ENCODE assay signal across 15 cellular contexts in the genomic region with DNA sequence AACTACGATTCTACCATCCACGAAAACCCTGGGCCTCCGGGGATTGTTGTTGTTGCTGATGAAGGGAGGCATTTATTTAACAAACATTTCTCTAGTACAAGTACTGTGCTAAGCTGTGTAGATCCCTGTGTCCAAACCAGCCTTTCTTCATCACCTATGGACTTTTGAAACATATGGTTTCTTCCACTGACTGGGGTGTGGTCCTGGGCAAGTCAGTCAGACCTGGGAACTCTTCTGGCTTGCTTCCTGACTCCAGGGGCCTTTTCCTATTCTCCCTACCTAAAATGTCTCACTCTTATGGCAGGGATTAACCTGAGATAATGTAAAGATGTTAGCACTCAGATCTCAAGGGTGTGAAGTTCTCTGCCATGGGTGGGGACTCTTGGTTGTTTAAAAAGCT. TPM values are rescaled to one million over a fixed set of nuclear protein-coding genes. Genes with fewer than 3 reads are reported as not detected.
DNase-seq lines count a peak whose midpoint lies in the region; ATAC-seq, FAIRE-seq and TF ChIP-seq lines count a peak whose summit lies in the region.
"Had no signal": no experiment of that assay in that cellular context is flagged by ENCODE, and none has a peak within 500 bp of the region (broad histone marks: within the 10 kb centered on the region; RNA-seq: fewer than 3 reads in every experiment).

No MANE protein-coding gene starts in this region.

- dilution Hi-C loops in endothelial cell of umbilical vein (cut with MboI; ENCODE audit: extremely low pct_ligation_motif_present, low sequenced_read_pairs): no loop called here

- H3K36me3 ChIP-seq in PC-9 (ENCODE audit: low read depth) (peaks cover 8% of the 10 kb centered on the region), endothelial cell of umbilical vein (ENCODE audit: control insufficient read depth in 2 of 2, extremely low read depth in 1 of 2, insufficient read depth in 2 of 2, low read length in 2 of 2) (peaks cover 15 to 21% of the 10 kb centered on the region in 2 experiments), mesodermal cell (ENCODE audit: control insufficient read depth, insufficient read depth, low read length) (peaks cover 37% of the 10 kb centered on the region), small intestine (ENCODE audit: control insufficient read depth in 2 of 2, insufficient read depth in 2 of 2, low read length in 2 of 2) (peaks cover 0 to 4% of the 10 kb centered on the region in 2 donors)

- TF ChIP-seq POLR2A in endothelial cell of umbilical vein (IDR thresholded peaks at IDR 0.05; ENCODE audit: low read depth, low read length): no peak

- H3K4me3 Mint-ChIP-seq in T-cell: no peak overlapping the region

- H4K20me1 ChIP-seq in PC-9 (ENCODE audit: insufficient read depth): no peaks in the 10 kb centered on the region
- H4K20me1 ChIP-seq in endothelial cell of umbilical vein (replicated peaks; ENCODE audit: control insufficient read depth, extremely low read depth, insufficient read depth, low read length): no peaks in the 10 kb centered on the region

- no peak overlapping the region for H3K4me2 ChIP-seq in PC-9
- H3K4me2 ChIP-seq in endothelial cell of umbilical vein (ENCODE audit: insufficient read depth, low read length): no peak overlapping the region
- H3K4me2 ChIP-seq: A549, BLaER1 had no signal

- CTCF ChIA-PET in PC-9 (lab: Charles Lee) (interaction anchor here (0.6 kb wide), 1 partner anchor 310 kb away, joined by 3 read pairs; no protein-coding TSS in a partner anchor), endothelial cell of umbilical vein (lab: Charles Lee) (interaction anchor here (1.0 to 1.5 kb wide), 2 partner anchors 8 to 11 kb away, joined by 4 read pairs; no protein-coding TSS in a partner anchor), T-cell (lab: Charles Lee) (no interaction called here)

- no peak for TF ChIP-seq CTCF in PC-9 (conservative IDR thresholded peaks at IDR 0.05)
- TF ChIP-seq CTCF in endothelial cell of umbilical vein (IDR thresholded peaks at IDR 0.05; ENCODE audit: extremely low read depth in 1 of 2, insufficient read depth in 1 of 2, low read depth in 1 of 2, low read length in 2 of 2): no peak

- H2AFZ ChIP-seq in PC-9 (no peak overlapping the region), endothelial cell of umbilical vein (ENCODE audit: low read depth, low read length) (no peak overlapping the region)

- H3K79me2 ChIP-seq in PC-9 (ENCODE audit: low read depth) (no peaks in the 10 kb centered on the region), endothelial cell of umbilical vein (ENCODE audit: control insufficient read depth, insufficient read depth, low read length) (no peaks in the 10 kb centered on the region)

- 100% methylated on average over 2 of the region's 3 CpGs; no CpG with 5 or more reads in 1 of the 2 experiments for WGBS in mesodermal cell (ENCODE audit: insufficient coverage in 2 of 2), 2 experiments
- 47 to 79% (median 53%) methylated on average over 3 of the region's 3 CpGs for WGBS in small intestine, 3 donors

- H3F3A ChIP-seq in PC-9 (ENCODE audit: insufficient read depth, low read depth): peaks cover 28% of the 10 kb centered on the region

- H3K27me3 ChIP-seq in PC-9 (ENCODE audit: insufficient read depth, low read depth) (no peaks in the 10 kb centered on the region), endothelial cell of umbilical vein (ENCODE audit: control insufficient read depth in 2 of 2, insufficient read depth in 2 of 2, low read length in 2 of 2) (no peaks in the 10 kb centered on the region), small intestine (ENCODE audit: control insufficient read depth in 2 of 2, insufficient read depth in 2 of 2, low read length in 2 of 2) (peaks cover 0 to 2% of the 10 kb centered on the region in 2 donors)
- H3K27me3 ChIP-seq: BLaER1 had no signal

- no peaks in the 10 kb centered on the region for H3K9me1 ChIP-seq in endothelial cell of umbilical vein (replicated peaks; ENCODE audit: control insufficient read depth, extremely low read depth, insufficient read depth, low read length)

- peaks cover 20 to 29% (median 23%) of the 10 kb centered on the region in 3 donors for H3K4me1 Mint-ChIP-seq in T-cell

- H3K27ac ChIP-seq in PC-9 (0 out of 2 replicates have a peak overlapping the region, but pooled peaks have one; percentile 0), endothelial cell of umbilical vein (ENCODE audit: insufficient read depth, low read depth, low read length) (no peak overlapping the region), mesodermal cell (ENCODE audit: low read depth, low read length, severe bottlenecking) (peak overlapping the region; percentile 31), small intestine (ENCODE audit: low read depth in 1 of 2, low read length in 1 of 2) (peak overlapping the region; percentile 59 to 80)
- H3K27ac ChIP-seq: A549, BLaER1 had no signal

- BruUV-seq in PC-9 (replicated peaks; lab: Mats Ljungman, UMichigan): no TSS peak
- BruUV-seq in endothelial cell of umbilical vein (replicated peaks; lab: Mats Ljungman, UMichigan): no TSS peak

- H3K36me3 Mint-ChIP-seq in T-cell: no peaks in the 10 kb centered on the region

- FAIRE-seq in endothelial cell of umbilical vein (lab: Jason Lieb, UNC) (no peak), small intestine (lab: Jason Lieb, UNC) (no peak)
- FAIRE-seq: A549, HepG2 had no signal

- H3K27me3 Mint-ChIP-seq in T-cell: peaks cover 57 to 68% of the 10 kb centered on the region in 2 donors

- H3K9me3 ChIP-seq in PC-9 (ENCODE audit: insufficient read depth, low read depth) (no peaks in the 10 kb centered on the region), endothelial cell of umbilical vein (replicated peaks; ENCODE audit: control insufficient read depth, insufficient read depth, low read length) (no peaks in the 10 kb centered on the region), mesodermal cell (ENCODE audit: control insufficient read depth, low read length) (no peaks in the 10 kb centered on the region), small intestine (ENCODE audit: control insufficient read depth, low read depth) (no peaks in the 10 kb centered on the region)
- H3K9me3 ChIP-seq: A549, BLaER1 had no signal

- H3K9me3 Mint-ChIP-seq in T-cell: no peaks in the 10 kb centered on the region

- POLR2A ChIA-PET in PC-9 (lab: Charles Lee; ENCODE audit: unreplicated experiment) (no interaction called here), endothelial cell of umbilical vein (lab: Charles Lee) (no interaction called here), T-cell (lab: Charles Lee) (no interaction called here)

- DNase-seq in PC-9: no peak
- peak; percentile 12 for DNase-seq in endothelial cell of umbilical vein (ENCODE audit: low read depth, low spot score)
- peak; percentile 81 for DNase-seq in small intestine
- no peak for DNase-seq in T-cell
- no peak for DNase-seq in A172 (ENCODE audit: low spot score)
- DNase-seq: AML-193, DMS53, GF-D8, HCEC 1CT had no signal

- H3K9me2 ChIP-seq in PC-9 (ENCODE audit: insufficient read depth): no peaks in the 10 kb centered on the region

- intact Hi-C loops in PC-9 (cut with micrococcal nuclease; ENCODE audit: unreplicated experiment) (no loop called here), endothelial cell of umbilical vein (cut with micrococcal nuclease) (no loop called here)

- no peak overlapping the region for H3K27ac Mint-ChIP-seq in T-cell

- no peaks in the 10 kb centered on the region for H3K4me1 ChIP-seq in PC-9 (replicated peaks; ENCODE audit: insufficient read depth)
- peaks cover 8% of the 10 kb centered on the region for H3K4me1 ChIP-seq in endothelial cell of umbilical vein (ENCODE audit: control insufficient read depth, extremely low read depth, insufficient read depth, low read length)
- peaks cover 3% of the 10 kb centered on the region for H3K4me1 ChIP-seq in mesodermal cell (ENCODE audit: control insufficient read depth, insufficient read depth, low read length, poor library complexity, severe bottlenecking)
- peaks cover 1 to 4% of the 10 kb centered on the region in 2 donors for H3K4me1 ChIP-seq in small intestine (ENCODE audit: control insufficient read depth in 2 of 2, insufficient read depth in 1 of 2, low read depth in 1 of 2, low read length in 1 of 2)
- H3K4me1 ChIP-seq: A549 had no signal

- H3K4me3 ChIP-seq in PC-9 (no peak overlapping the region), endothelial cell of umbilical vein (replicated peaks in 1 of 3; ENCODE audit: insufficient read depth in 1 of 3, low read depth in 1 of 3, low read length in 3 of 3) (no peak overlapping the region), mesodermal cell (ENCODE audit: extremely low read depth, insufficient read depth, low read length, poor library complexity, severe bottlenecking) (no peak overlapping the region), small intestine (ENCODE audit: low read depth in 1 of 2, low read length in 2 of 2) (no peak overlapping the region)
- H3K4me3 ChIP-seq: A549, BLaER1 had no signal

- H3K9ac ChIP-seq in endothelial cell of umbilical vein (replicated peaks; ENCODE audit: extremely low read depth, insufficient read depth, low read length): no peak overlapping the region
- H3K9ac ChIP-seq: BLaER1 had no signal

- ATAC-seq in HG03354 (IDR thresholded peaks at IDR 0.05; ENCODE audit: poor library complexity, severe bottlenecking, unreplicated experiment) (no peak), T-cell (replicated peaks in 1 of 4) (no peak), GM19035 (IDR thresholded peaks at IDR 0.05; ENCODE audit: unreplicated experiment) (no peak)
- ATAC-seq: A549, HepG2 had no signal

TF ChIP-seq in endothelial cell of umbilical vein, 7 proteins besides CTCF, POLR2A, EP300 and RAD21 (continues in another document):
- TF ChIP-seq MAX (IDR thresholded peaks at IDR 0.05; ENCODE audit: insufficient read depth, insufficient read length): no peak
- TF ChIP-seq MYC (IDR thresholded peaks at IDR 0.05; ENCODE audit: low read depth, low read length): no peak
- TF ChIP-seq GATA2 (IDR thresholded peaks at IDR 0.05; ENCODE audit: insufficient read depth, insufficient read length, low read depth, low read length): no peak
- TF ChIP-seq POLR2AphosphoS5 (IDR thresholded peaks at IDR 0.05; ENCODE audit: insufficient read depth, low read depth, low read length): no peak

RNA-seq across cellular contexts. Expression of gene EFNB2, which starts 46.8 kb away (rescaled TPM):
- total RNA-seq in PC-9 (2021) (13.4 and 17.5 TPM in 2 replicates), endothelial cell of umbilical vein (69.5 and 80.3 TPM in 2 replicates), T-cell (under 1 TPM; 0.18 to 0.47 (median 0.33) TPM)
- polyA plus RNA-seq in endothelial cell of umbilical vein (42.0 and 50.4 TPM in 2 replicates), small intestine (10 to 100 TPM; 10.8 to 33.0 (median 18.1) TPM)
- 46.0 and 47.8 TPM in 2 replicates for polyA plus RNA-seq in endothelial cell of umbilical vein (2011; cell fraction: cytosol; rRNA removed)
- polyA plus RNA-seq in endothelial cell of umbilical vein (2011; cell fraction: nucleus; rRNA removed): 125 and 151 TPM in 2 replicates
- polyA plus RNA-seq in endothelial cell of umbilical vein (2012): 26.2 and 34.6 TPM in 2 replicates
- polyA minus RNA-seq in endothelial cell of umbilical vein: 97.3 and 109 TPM in 2 replicates
- 0.51 TPM for polyA minus RNA-seq in endothelial cell of umbilical vein (2011; cell fraction: cytosol; rRNA and poly(A)+ RNA removed)
- polyA minus RNA-seq in endothelial cell of umbilical vein (2011; cell fraction: nucleus; rRNA and poly(A)+ RNA removed): 147 and 153 TPM in 2 replicates
- polyA plus RNA-seq in mesodermal cell (2013, experiment 1 of 2): 120 TPM
- polyA plus RNA-seq in mesodermal cell (2013, experiment 2 of 2): 102 TPM
- 7.8 and 8.1 TPM in 2 replicates for total RNA-seq in A172 (2014; rRNA removed; shearing (Covaris generic))

Comparison
In these comparisons a context has a peak if more than half of its experiments do, and no peak if none do; other contexts are left out.
1. DNase-seq: peak in endothelial cell of umbilical vein (single experiment) and small intestine (single experiment); none in PC-9 (0 of 2), T-cell (0 of 34) and A172 (single experiment).
2. CTCF ChIA-PET loops: an anchor here in PC-9 (0.6 kb wide) and endothelial cell of umbilical vein (1.0 to 1.5 kb wide); none called in T-cell.